9 cellular contexts compared by ENCODE assay signal in genomic region chr6:37136821-37137200, GRCh38. TPM values are rescaled to one million over a fixed set of nuclear protein-coding genes. Genes with fewer than 3 reads are reported as not detected.
DNase-seq lines count a peak whose midpoint lies in the region; ATAC-seq and TF ChIP-seq lines count a peak whose summit lies in the region.
"Had no signal": no experiment of that assay in that cellular context is flagged by ENCODE, and none has a peak within 500 bp of the region (broad histone marks: within the 10 kb centered on the region; RNA-seq: fewer than 3 reads in every experiment).

No MANE protein-coding gene starts in this region.

- H3K9ac ChIP-seq in iPS-15b (ENCODE audit: low read depth, low read length) (peak overlapping the region; percentile 96), smooth muscle cell (ENCODE audit: low read depth) (peak overlapping the region; percentile 95)

- H3K27me3 Mint-ChIP-seq in HFFc6 (ENCODE audit: insufficient read depth), result peaks cover 1% of the 10 kb centered on the region
- H3K27me3 Mint-ChIP-seq in activated CD4-positive, alpha-beta memory T cell treated with anti-CD3 and anti-CD28 coated beads for 36 hours, result no peaks in the 10 kb centered on the region
- H3K27me3 Mint-ChIP-seq: stimulated activated naive B cell treated with anti-CD40 and anti-IgM and Interleukin-4, amounts not matched to agents 10 μg/mL and 1 μg/mL and 100 μg/mL, for 72 hours had no signal

- no peaks in the 10 kb centered on the region for H3K79me2 ChIP-seq in smooth muscle cell (ENCODE audit: low read depth)

- intact Hi-C loops in activated CD4-positive, alpha-beta memory T cell treated with anti-CD3 and anti-CD28 coated beads for 36 hours (cut with micrococcal nuclease), result loop anchor here (1.0 to 5.0 kb wide), 5 partner anchors 18 to 86 kb away; no protein-coding TSS in a partner anchor

- 28% methylated on average over 7 of the region's 7 CpGs for WGBS in smooth muscle cell (ENCODE audit: low lambda C conversion rate)

- 0 out of 2 replicates have a peak, but pooled peaks cover 4% of the 10 kb centered on the region for H3K36me3 Mint-ChIP-seq in HFFc6 (ENCODE audit: low read depth)
- H3K36me3 Mint-ChIP-seq in activated CD4-positive, alpha-beta memory T cell treated with anti-CD3 and anti-CD28 coated beads for 36 hours, result no peaks in the 10 kb centered on the region
- H3K36me3 Mint-ChIP-seq: stimulated activated naive B cell treated with anti-CD40 and anti-IgM and Interleukin-4, amounts not matched to agents 10 μg/mL and 1 μg/mL and 100 μg/mL, for 72 hours had no signal

- H3K4me3 Mint-ChIP-seq in HFFc6, result peak overlapping the region; percentile 74
- H3K4me3 Mint-ChIP-seq in activated CD4-positive, alpha-beta memory T cell treated with anti-CD3 and anti-CD28 coated beads for 36 hours, result peak overlapping the region; percentile 66
- H3K4me3 Mint-ChIP-seq: stimulated activated naive B cell treated with anti-CD40 and anti-IgM and Interleukin-4, amounts not matched to agents 10 μg/mL and 1 μg/mL and 100 μg/mL, for 72 hours had no signal

- no peak for TF ChIP-seq CTCF in HFFc6 (IDR thresholded peaks at IDR 0.05)
- no peak for TF ChIP-seq CTCF in smooth muscle cell (IDR thresholded peaks at IDR 0.05; ENCODE audit: borderline replicate concordance, insufficient read depth, poor library complexity, severe bottlenecking)

- POLR2A ChIA-PET in activated CD4-positive, alpha-beta memory T cell treated with anti-CD3 and anti-CD28 coated beads for 36 hours (lab: Charles Lee), result interaction anchor here (0.7 to 2.2 kb wide), 6 partner anchors 26 to 151 kb away, joined by 3 to 12 read pairs (median 6); partner anchors contain the start of gene MTCH1

- H3K4me1 Mint-ChIP-seq in HFFc6 (ENCODE audit: low read depth), result peaks cover 70% of the 10 kb centered on the region
- H3K4me1 Mint-ChIP-seq in activated CD4-positive, alpha-beta memory T cell treated with anti-CD3 and anti-CD28 coated beads for 36 hours (ENCODE audit: low read depth), result peaks cover 48% of the 10 kb centered on the region

- H3K36me3 ChIP-seq in iPS-15b (ENCODE audit: control insufficient read depth, insufficient read depth, low read length) (no peaks in the 10 kb centered on the region), smooth muscle cell (ENCODE audit: low read depth) (no peaks in the 10 kb centered on the region)

- DNase-seq in HFFc6 (no peak), smooth muscle cell (lab: John Stamatoyannopoulos, UW; ENCODE audit: unreplicated experiment) (no peak)
- DNase-seq in activated CD4-positive, alpha-beta memory T cell treated with anti-CD3 and anti-CD28 coated beads for 36 hours, result no peak
- DNase-seq in activated CD4-positive, alpha-beta T cell treated with anti-CD3 and anti-CD28 coated beads for 48 hours, result no peak
- no peak for DNase-seq in stimulated activated CD4-positive, alpha-beta T cell treated with anti-CD3 and anti-CD28 coated beads, Interleukin-4, amount 100 ng/mL, for 24 hours
- DNase-seq: NK-92 treated with Interleukin-12 subunit alpha and Interleukin-12 subunit beta, amount 100 ng/mL, for 24 hours had no signal

- H3K4me2 ChIP-seq in smooth muscle cell, result peak overlapping the region; percentile 73

- peak overlapping the region; percentile 98 for H3K27ac Mint-ChIP-seq in HFFc6
- peak overlapping the region; percentile 84 for H3K27ac Mint-ChIP-seq in activated CD4-positive, alpha-beta memory T cell treated with anti-CD3 and anti-CD28 coated beads for 36 hours

- no peaks in the 10 kb centered on the region for H3K27me3 ChIP-seq in iPS-15b (ENCODE audit: control insufficient read depth, insufficient read depth, low read length)
- no peaks in the 10 kb centered on the region for H3K27me3 ChIP-seq in smooth muscle cell (ENCODE audit: low read depth)

- no peaks in the 10 kb centered on the region for H3K9me3 ChIP-seq in iPS-15b (ENCODE audit: control insufficient read depth, insufficient read depth, low read length)
- H3K9me3 ChIP-seq in smooth muscle cell (replicated peaks; ENCODE audit: low read depth), result no peaks in the 10 kb centered on the region

- peak overlapping the region; percentile 73 for H3K4me3 ChIP-seq in iPS-15b (ENCODE audit: low read depth, low read length)
- H3K4me3 ChIP-seq in smooth muscle cell, result peak overlapping the region; percentile 15

- H3F3A ChIP-seq in smooth muscle cell (ENCODE audit: low read depth), result peaks cover 30% of the 10 kb centered on the region

- peak overlapping the region; percentile 98 for H3K27ac ChIP-seq in smooth muscle cell (ENCODE audit: low read depth)

- H4K20me1 ChIP-seq in smooth muscle cell (ENCODE audit: low read depth), result no peaks in the 10 kb centered on the region

- peak overlapping the region; percentile 48 for H2AFZ ChIP-seq in smooth muscle cell (ENCODE audit: low read depth)

- H3K4me1 ChIP-seq in iPS-15b (ENCODE audit: control insufficient read depth, insufficient read depth, low read length) (peaks cover 35% of the 10 kb centered on the region), smooth muscle cell (ENCODE audit: low read depth) (peaks cover 45% of the 10 kb centered on the region)

- no peaks in the 10 kb centered on the region for H3K9me3 Mint-ChIP-seq in HFFc6
- H3K9me3 Mint-ChIP-seq in activated CD4-positive, alpha-beta memory T cell treated with anti-CD3 and anti-CD28 coated beads for 36 hours, result no peaks in the 10 kb centered on the region
- H3K9me3 Mint-ChIP-seq: stimulated activated naive B cell treated with anti-CD40 and anti-IgM and Interleukin-4, amounts not matched to agents 10 μg/mL and 1 μg/mL and 100 μg/mL, for 72 hours had no signal

- CTCF ChIA-PET in activated CD4-positive, alpha-beta memory T cell treated with anti-CD3 and anti-CD28 coated beads for 36 hours (lab: Charles Lee), result interaction anchor here (1.1 to 3.5 kb wide), 5 partner anchors 22 to 103 kb away, joined by 3 to 32 read pairs (median 4); partner anchors contain the start of gene PIM1

- ATAC-seq in GM19035 (IDR thresholded peaks at IDR 0.05; ENCODE audit: unreplicated experiment), result no peak

RNA-seq across cellular contexts. Expression of gene PIM1, which starts 33.1 kb away (rescaled TPM):
- total RNA-seq in HFFc6 (2021; fragmentation: NEBNext Ultra II Directional; extraction: Animal tissue kit (Norgen Biotek cat#: 25700)), result 1 to 10 TPM; 3.6 to 6.3 (median 5.1) TPM
- total RNA-seq in activated CD4-positive, alpha-beta memory T cell treated with anti-CD3 and anti-CD28 coated beads for 36 hours, result 100 to 1,000 TPM; 204 TPM
- 29.3 and 29.5 TPM in 2 replicates for total RNA-seq in smooth muscle cell
- 35.7 and 41.9 TPM in 2 replicates for polyA plus RNA-seq in smooth muscle cell
